In the genomic region with DNA sequence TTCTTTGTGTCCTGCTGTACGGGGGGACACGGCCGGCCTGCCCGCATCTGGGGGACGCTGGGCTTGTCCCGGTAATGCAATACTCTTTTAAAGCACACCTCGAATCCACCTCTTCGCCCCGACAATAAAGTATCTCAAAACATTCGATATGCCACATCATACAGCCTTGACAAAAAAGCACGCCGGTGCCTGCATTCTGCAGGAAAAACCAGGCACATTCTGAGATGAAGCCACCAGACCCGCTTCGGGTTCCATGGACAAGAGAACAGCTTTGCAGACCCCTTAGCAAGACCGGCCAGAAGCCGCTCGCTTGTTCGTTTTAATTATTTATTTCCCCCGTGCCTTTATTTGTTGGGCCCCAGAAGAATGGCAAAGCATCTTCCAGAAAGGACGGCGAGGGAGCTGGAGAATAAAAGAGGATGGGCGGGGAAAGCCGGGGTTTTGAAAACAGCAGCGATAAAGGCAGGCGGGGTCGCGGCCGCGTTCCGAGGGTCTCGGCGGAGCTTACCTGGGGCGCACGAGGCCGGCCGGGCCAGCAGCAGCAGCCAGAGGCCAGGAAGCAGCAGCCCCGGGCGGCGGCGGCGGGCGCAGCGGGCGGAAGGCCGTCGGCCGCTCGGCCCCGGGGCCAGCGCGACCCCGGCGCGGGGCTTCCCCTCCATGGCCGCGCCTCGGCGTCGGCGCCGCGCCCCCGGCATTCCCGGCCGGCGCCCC, we compare ENCODE assay signal across 8 cellular contexts. TPM values are rescaled to one million over a fixed set of nuclear protein-coding genes. Genes with fewer than 3 reads are reported as not detected.
A peak's percentile ranks its signal among the peaks of the same experiment; 100 is the strongest.
DNase-seq lines count a peak whose midpoint lies in the region; ATAC-seq and TF ChIP-seq lines count a peak whose summit lies in the region.

No MANE protein-coding gene starts in this region.

- H3K4me2 ChIP-seq in SU-DHL-6 (ENCODE audit: low read depth, low read length, poor library complexity, severe bottlenecking) = peak overlapping the region; percentile 60
- H3K4me2 ChIP-seq in parathyroid adenoma (ENCODE audit: low read length) = peak overlapping the region; percentile 90

- H3K4me3 ChIP-seq in AG04450 (ENCODE audit: low read depth, low read length) (peak overlapping the region; percentile 74), SU-DHL-6 (ENCODE audit: insufficient read depth, low read length, poor library complexity, severe bottlenecking) (peak overlapping the region; percentile 52), esophagus squamous epithelium (peak overlapping the region; percentile 25 to 68 (median 52)), parathyroid adenoma (ENCODE audit: low read depth, low read length) (peak overlapping the region; percentile 70)

- 0 to 1% methylated on average over 27 to 28 of the region's 66 CpGs for WGBS in esophagus squamous epithelium, 2 donors

- H3K36me3 ChIP-seq in SU-DHL-6 (ENCODE audit: low read length) = no peaks in the 10 kb centered on the region
- no peaks in the 10 kb centered on the region for H3K36me3 ChIP-seq in esophagus squamous epithelium
- no peaks in the 10 kb centered on the region for H3K36me3 ChIP-seq in parathyroid adenoma (ENCODE audit: control insufficient read depth, insufficient read depth, low read length)

- H3K9me2 ChIP-seq in SU-DHL-6 (replicated peaks; ENCODE audit: insufficient read depth, low read length) = no peaks in the 10 kb centered on the region

- peak overlapping the region; percentile 38; the same call in 1 of the 2 replicates for H3K9ac ChIP-seq in SU-DHL-6 (ENCODE audit: low read length)
- H3K9ac ChIP-seq in parathyroid adenoma = no peak overlapping the region

- DNase-seq in AG04450 (ENCODE audit: low read depth, low spot score) (no peak), esophagus squamous epithelium (lab: John Stamatoyannopoulos, UW) (no peak), activated gamma-delta T cell treated with Interleukin-2 at 50 U/mL for 16 hours (no peak)
- no peak for DNase-seq in activated CD4-positive, alpha-beta T cell treated with anti-CD3 and anti-CD28 coated beads, Interleukin-2, amount 50 U/mL, for 1 hour

- no peak for TF ChIP-seq CTCF in AG04450 (IDR thresholded peaks at IDR 0.05; ENCODE audit: low read depth, low read length)
- no peak for TF ChIP-seq CTCF in SU-DHL-6 (IDR thresholded peaks at IDR 0.05; ENCODE audit: insufficient read depth, low read length, poor library complexity, severe bottlenecking)
- no peak for TF ChIP-seq CTCF in esophagus squamous epithelium (IDR thresholded peaks at IDR 0.05)
- TF ChIP-seq CTCF in parathyroid adenoma (IDR thresholded peaks at IDR 0.05) = no peak

- H2AFZ ChIP-seq in SU-DHL-6 (ENCODE audit: low read depth, low read length, severe bottlenecking) = peak overlapping the region; percentile 63
- H2AFZ ChIP-seq in parathyroid adenoma = peak overlapping the region; percentile 68

- H3K27ac ChIP-seq in AG04450 (ENCODE audit: low read depth, low read length) = no peak overlapping the region
- H3K27ac ChIP-seq in SU-DHL-6 (ENCODE audit: low read depth, low read length) = no peak overlapping the region
- H3K27ac ChIP-seq in esophagus squamous epithelium = peak overlapping the region in 1 of 4 donors; percentile 21
- H3K27ac ChIP-seq in parathyroid adenoma = no peak overlapping the region

- CTCF ChIA-PET in AG04450 (lab: Charles Lee) = interaction anchor here (0.6 to 3.1 kb wide), 3 partner anchors 8 to 242 kb away, joined by 3 to 16 read pairs (median 4); no protein-coding TSS in a partner anchor

- H3F3A ChIP-seq in SU-DHL-6 (ENCODE audit: insufficient read depth) = no peaks in the 10 kb centered on the region

- POLR2A ChIA-PET in AG04450 (lab: Yijun Ruan, JAX) = interaction anchor here (1.1 to 1.5 kb wide), 3 partner anchors 11 to 94 kb away, joined by 3 to 4 read pairs (median 4); no protein-coding TSS in a partner anchor

- H3K9me3 ChIP-seq in AG04450 (ENCODE audit: control insufficient read depth, insufficient read depth, low read length) = no peaks in the 10 kb centered on the region
- no peaks in the 10 kb centered on the region for H3K9me3 ChIP-seq in SU-DHL-6 (ENCODE audit: insufficient read depth, low read length)
- no peaks in the 10 kb centered on the region for H3K9me3 ChIP-seq in esophagus squamous epithelium
- H3K9me3 ChIP-seq in parathyroid adenoma (ENCODE audit: control insufficient read depth, low read length) = no peaks in the 10 kb centered on the region

- H3K79me2 ChIP-seq in SU-DHL-6 (ENCODE audit: insufficient read depth, low read length) = no peaks in the 10 kb centered on the region
- H3K79me2 ChIP-seq in parathyroid adenoma = peaks cover 32% of the 10 kb centered on the region

- no peak for TF ChIP-seq POLR2A in esophagus squamous epithelium (IDR thresholded peaks at IDR 0.05)

- intact Hi-C loops in esophagus squamous epithelium (cut with DNase I) = no loop called here

- H4K20me1 ChIP-seq in SU-DHL-6 (ENCODE audit: low read depth, low read length) = no peaks in the 10 kb centered on the region

- H3K4me1 ChIP-seq in esophagus squamous epithelium = peaks cover 6 to 24% (median 7%) of the 10 kb centered on the region in 3 donors
- peaks cover 9% of the 10 kb centered on the region for H3K4me1 ChIP-seq in parathyroid adenoma

- H3K27me3 ChIP-seq in AG04450 (ENCODE audit: control insufficient read depth, insufficient read depth, low read length) = no peaks in the 10 kb centered on the region
- no peaks in the 10 kb centered on the region for H3K27me3 ChIP-seq in SU-DHL-6 (ENCODE audit: low read length)
- H3K27me3 ChIP-seq in esophagus squamous epithelium = peaks cover 0 to 46% (median 0%) of the 10 kb centered on the region in 4 donors
- no peaks in the 10 kb centered on the region for H3K27me3 ChIP-seq in parathyroid adenoma (ENCODE audit: control insufficient read depth, insufficient read depth, low read length)

- ATAC-seq in GM18861 (IDR thresholded peaks at IDR 0.05; ENCODE audit: unreplicated experiment) (peak; percentile 25), HG03108 (IDR thresholded peaks at IDR 0.05; ENCODE audit: unreplicated experiment) (peak; percentile 42)

RNA-seq across cellular contexts. Expression of a gene that starts 0.5 kb away (rescaled TPM):
- 2.9 and 4.4 TPM in 2 replicates for polyA plus RNA-seq in AG04450 (2011; rRNA removed)
- 7.0 and 8.2 TPM in 2 replicates for polyA minus RNA-seq in AG04450 (2011; rRNA and poly(A)+ RNA removed)
- total RNA-seq in esophagus squamous epithelium = 1 to 10 TPM in 1 of 4 donors, under 1 TPM in 3; 0.11 to 2.1 (median 0.28) TPM

RNA-seq across cellular contexts. Expression of a gene that starts 55.1 kb away (rescaled TPM):
- 9.9 and 10.0 TPM in 2 replicates for polyA plus RNA-seq in AG04450 (2011; rRNA removed)
- 8.4 and 11.8 TPM in 2 replicates for polyA minus RNA-seq in AG04450 (2011; rRNA and poly(A)+ RNA removed)
- total RNA-seq in esophagus squamous epithelium = 10 to 100 TPM; 12.5 to 24.0 (median 14.9) TPM
